Comparison of ENCODE assay signal across 15 cellular contexts in the genomic region with DNA sequence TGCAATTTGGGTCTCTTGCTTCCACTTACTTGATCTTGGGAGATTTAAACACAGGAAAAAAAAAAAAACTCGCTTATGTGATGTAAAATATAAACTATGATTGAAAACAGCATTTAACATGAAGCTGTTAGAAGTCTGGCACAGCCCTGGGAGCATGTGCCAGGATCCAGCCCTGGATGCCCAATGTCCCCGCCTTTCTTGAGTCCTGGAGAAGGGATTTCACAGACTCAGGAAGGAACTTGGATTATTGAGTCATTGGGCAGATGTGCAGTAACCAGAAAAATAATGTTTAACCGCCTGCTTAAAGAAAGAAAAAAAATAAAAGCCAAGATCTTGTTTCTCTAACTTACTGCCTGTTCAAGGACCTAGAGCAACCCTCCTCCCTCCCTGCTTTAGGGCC. TPM values are rescaled to one million over a fixed set of nuclear protein-coding genes. Genes with fewer than 3 reads are reported as not detected.
DNase-seq lines count a peak whose midpoint lies in the region; ATAC-seq and TF ChIP-seq lines count a peak whose summit lies in the region.
"Had no signal": no experiment of that assay in that cellular context is flagged by ENCODE, and none has a peak within 500 bp of the region (broad histone marks: within the 10 kb centered on the region; RNA-seq: fewer than 3 reads in every experiment).

No MANE protein-coding gene starts in this region.

- no peak overlapping the region for H2BK120ac ChIP-seq in mesenchymal stem cell (ENCODE audit: low read depth, low read length)

- H3K4me1 ChIP-seq in mesenchymal stem cell (ENCODE audit: control insufficient read depth, insufficient read depth, low read depth, low read length) = peaks cover 10% of the 10 kb centered on the region
- peaks cover 8% of the 10 kb centered on the region for H3K4me1 ChIP-seq in lower lobe of right lung
- H3K4me1 ChIP-seq in ovary (ENCODE audit: insufficient read depth) = peaks cover 7% of the 10 kb centered on the region

- H3K79me1 ChIP-seq in mesenchymal stem cell (replicated peaks; ENCODE audit: low read length, poor library complexity, severe bottlenecking) = no peaks in the 10 kb centered on the region

- DNase-seq in AG08395 (ENCODE audit: low spot score) = peak; percentile 82
- DNase-seq in HT1080 (ENCODE audit: low read depth) = peak; percentile 86
- DNase-seq in choroid plexus epithelial cell (ENCODE audit: low read depth) = peak; percentile 39
- DNase-seq in mesenchymal stem cell = peak; percentile 56
- DNase-seq in D341Med (ENCODE audit: low spot score) = no peak
- no peak for DNase-seq in lower lobe of right lung
- no peak for DNase-seq in ovary
- no peak for DNase-seq in NCI-H1417 treated with DMSO at 0.1 percent for 48 hours (lab: John Stamatoyannopoulos, UW)
- DNase-seq: activated CD4-positive, alpha-beta T cell treated with anti-CD3 and anti-CD28 coated beads, Interleukin-2, amount 50 U/mL, for 4 hours; activated T-cell treated with anti-CD3 and anti-CD28 coated beads, Interleukin-2, amount 50 U/mL, for 24 hours; endodermal cell; NCI-H510A treated with DMSO at 0.1 percent for 48 hours; nucleus accumbens; OCI-M1; trophoblast cell had no signal

- H4K91ac ChIP-seq in mesenchymal stem cell (ENCODE audit: low read length) = peak overlapping the region; percentile 96

- no peak overlapping the region for H3K4me3 ChIP-seq in choroid plexus epithelial cell (ENCODE audit: low read depth, low read length)
- H3K4me3 ChIP-seq in mesenchymal stem cell (ENCODE audit: insufficient read depth in 1 of 2, low read depth in 1 of 2, low read length in 2 of 2) = no peak overlapping the region
- H3K4me3 ChIP-seq in lower lobe of right lung = no peak overlapping the region
- no peak overlapping the region for H3K4me3 ChIP-seq in ovary

- no peak overlapping the region for H2BK5ac ChIP-seq in mesenchymal stem cell (ENCODE audit: low read depth, low read length, poor library complexity, severe bottlenecking)

- H3K36me3 ChIP-seq in mesenchymal stem cell (ENCODE audit: control insufficient read depth in 1 of 2, insufficient read depth in 2 of 2, low read depth in 1 of 2, low read length in 2 of 2) (no peaks in the 10 kb centered on the region), lower lobe of right lung (no peaks in the 10 kb centered on the region), ovary (no peaks in the 10 kb centered on the region)

- H2BK12ac ChIP-seq in mesenchymal stem cell (ENCODE audit: low read length in 2 of 2) = peak overlapping the region; percentile 79 to 96

- no peak overlapping the region for H2BK15ac ChIP-seq in mesenchymal stem cell (ENCODE audit: low read depth, poor library complexity, severe bottlenecking)

- H4K8ac ChIP-seq in mesenchymal stem cell (ENCODE audit: low read length) = peak overlapping the region; percentile 95

- TF ChIP-seq POLR2A in ovary (IDR thresholded peaks at IDR 0.05) = no peak

- H3K27me3 ChIP-seq in mesenchymal stem cell (ENCODE audit: control insufficient read depth in 1 of 2, insufficient read depth in 1 of 2, low read length in 2 of 2) (no peaks in the 10 kb centered on the region), lower lobe of right lung (ENCODE audit: low read depth) (peaks cover 11% of the 10 kb centered on the region), ovary (no peaks in the 10 kb centered on the region)

- intact Hi-C loops in lower lobe of right lung (cut with DNase I) (no loop called here), ovary (cut with DNase I) (no loop called here)

- no peak for ATAC-seq in lower lobe of right lung

- H3K4ac ChIP-seq in mesenchymal stem cell (ENCODE audit: low read depth in 1 of 2, low read length in 2 of 2) = peak overlapping the region in 1 of 2 experiments; percentile 87

- H3K27ac ChIP-seq in mesenchymal stem cell (ENCODE audit: low read length, poor library complexity, severe bottlenecking) (peak overlapping the region; percentile 68), lower lobe of right lung (no peak overlapping the region), ovary (no peak overlapping the region)

- H2AFZ ChIP-seq in mesenchymal stem cell (ENCODE audit: low read depth, low read length) = no peak overlapping the region

- peak overlapping the region; percentile 63 to 85 for H3K18ac ChIP-seq in mesenchymal stem cell (ENCODE audit: low read depth in 1 of 2, low read length in 2 of 2)

- no peak overlapping the region for H3K14ac ChIP-seq in mesenchymal stem cell (ENCODE audit: low read length in 2 of 2)

- H3K9ac ChIP-seq in mesenchymal stem cell (ENCODE audit: low read length) = peak overlapping the region; percentile 64

- TF ChIP-seq EP300 in ovary (IDR thresholded peaks at IDR 0.05) = no peak

- H3K9me3 ChIP-seq in mesenchymal stem cell (ENCODE audit: control insufficient read depth, low read length) (no peaks in the 10 kb centered on the region), lower lobe of right lung (no peaks in the 10 kb centered on the region), ovary (no peaks in the 10 kb centered on the region)

- no peak overlapping the region for H3K23ac ChIP-seq in mesenchymal stem cell (ENCODE audit: low read length in 2 of 2)

- no peak overlapping the region for H3K4me2 ChIP-seq in mesenchymal stem cell (ENCODE audit: low read length, poor library complexity, severe bottlenecking)

- peak overlapping the region; percentile 76 for H2AK5ac ChIP-seq in mesenchymal stem cell (ENCODE audit: low read length, severe bottlenecking)

- 80% methylated on average over 2 of the region's 3 CpGs for WGBS in mesenchymal stem cell
- 79 to 82% (median 80%) methylated on average over 3 of the region's 3 CpGs for WGBS in ovary, 3 donors

- TF ChIP-seq CTCF in choroid plexus epithelial cell (conservative IDR thresholded peaks at IDR 0.05; ENCODE audit: low read depth, low read length) (no peak), lower lobe of right lung (IDR thresholded peaks at IDR 0.05) (no peak), ovary (IDR thresholded peaks at IDR 0.05) (no peak)

RNA-seq across cellular contexts. Expression of a gene that starts 3.7 kb away (rescaled TPM):
- 8.5 and 9.5 TPM in 2 replicates for total RNA-seq in HT1080 (2014; rRNA removed; shearing (Covaris generic))
- 8.3 and 9.8 TPM in 2 replicates for polyA plus RNA-seq in HT1080 (2015; cell fraction: cytosol; rRNA removed)
- 8.7 and 9.0 TPM in 2 replicates for polyA plus RNA-seq in HT1080 (2015; cell fraction: nucleus; rRNA removed)
- 32.6 TPM for polyA plus RNA-seq in mesenchymal stem cell (2013, experiment 1 of 2)
- 33.3 TPM for polyA plus RNA-seq in mesenchymal stem cell (2013, experiment 2 of 2)
- 101 TPM for total RNA-seq in lower lobe of right lung
- 10 to 100 TPM; 10.4 to 46.5 (median 23.8) TPM for total RNA-seq in ovary
- polyA plus RNA-seq in ovary = 10 to 100 TPM; 10.0 to 71.7 TPM

Comparison
In these comparisons a context has a peak if more than half of its experiments do, and no peak if none do; other contexts are left out.
1. DNase-seq: peak in AG08395 (single experiment), HT1080 (single experiment), choroid plexus epithelial cell (single experiment) and mesenchymal stem cell (single experiment); none in D341Med (single experiment), lower lobe of right lung (single experiment), ovary (0 of 5) and NCI-H1417 treated with DMSO at 0.1 percent for 48 hours (single experiment).